8 cellular contexts compared by ENCODE assay signal in the genomic region with DNA sequence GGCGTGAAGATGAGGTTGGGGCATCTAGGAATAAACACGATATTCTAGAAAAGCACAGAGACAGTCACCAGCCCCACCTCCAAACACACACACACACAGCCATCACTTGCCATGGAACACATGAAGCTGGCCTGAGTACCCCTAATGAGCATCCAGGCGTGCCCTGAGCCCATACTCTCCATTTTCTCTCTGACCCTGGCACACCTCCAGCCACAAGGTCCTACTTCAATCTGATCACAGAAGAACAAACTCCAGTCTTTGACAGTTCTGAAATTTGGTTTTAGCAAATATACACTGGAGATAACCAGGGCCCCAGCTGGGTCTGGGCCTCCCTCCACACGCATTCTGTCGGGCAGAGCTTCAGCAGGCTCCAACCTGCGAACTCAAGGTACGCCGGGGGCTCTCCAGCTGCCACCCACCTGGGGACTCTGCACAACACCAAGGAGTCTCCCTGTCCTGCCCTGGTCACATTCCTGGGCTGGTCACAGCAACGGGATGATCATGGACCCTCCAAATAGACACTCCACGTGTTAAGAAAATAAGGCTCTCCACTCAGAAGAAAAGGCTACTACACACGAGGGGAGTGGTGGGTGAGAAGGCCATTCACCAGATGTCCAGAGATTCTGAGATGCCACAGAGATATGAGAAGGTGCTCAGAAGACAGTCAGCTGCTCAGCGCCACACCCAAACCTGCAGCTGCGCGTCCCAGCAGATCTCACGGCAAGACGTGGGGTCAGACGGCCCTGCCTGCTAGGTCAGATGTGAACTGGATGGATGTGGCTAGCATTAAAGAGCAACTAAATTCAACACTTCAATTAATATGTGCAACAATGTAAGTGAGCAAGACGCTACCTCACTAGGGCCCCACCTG. TPM values are rescaled to one million over a fixed set of nuclear protein-coding genes. Genes with fewer than 3 reads are reported as not detected.
DNase-seq lines count a peak whose midpoint lies in the region; ATAC-seq and TF ChIP-seq lines count a peak whose summit lies in the region.

No MANE protein-coding gene starts in this region.

- peaks cover 51 to 86% of the 10 kb centered on the region in 2 experiments for H3K79me1 ChIP-seq in IMR-90 (ENCODE audit: low read depth in 1 of 2, low read length in 2 of 2)

- no peak overlapping the region for H2BK120ac ChIP-seq in IMR-90 (ENCODE audit: low read depth, low read length)

- H3K27me3 ChIP-seq in BLaER1 = no peaks in the 10 kb centered on the region
- no peaks in the 10 kb centered on the region for H3K27me3 ChIP-seq in IMR-90 (ENCODE audit: control insufficient read depth, insufficient read depth, low read length)
- no peaks in the 10 kb centered on the region for H3K27me3 ChIP-seq in foreskin keratinocyte

- TF ChIP-seq POLR2A in IMR-90 (IDR thresholded peaks at IDR 0.05; ENCODE audit: low read depth, low read length) = no peak

- H2BK20ac ChIP-seq in IMR-90 (ENCODE audit: low read depth, low read length) = no peak overlapping the region

- H4K20me1 ChIP-seq in BLaER1 = peaks cover 100% of the 10 kb centered on the region
- H4K20me1 ChIP-seq in IMR-90 (ENCODE audit: insufficient read depth, low read length) = peaks cover 84% of the 10 kb centered on the region

- H3K9me1 ChIP-seq in IMR-90 (ENCODE audit: insufficient read depth, low read length) = peaks cover 36% of the 10 kb centered on the region

- H4K91ac ChIP-seq in IMR-90 (ENCODE audit: insufficient read depth, low read depth, low read length) = no peak overlapping the region

- peak overlapping the region; percentile 11; the same call in 1 of the 2 replicates for H2AK5ac ChIP-seq in IMR-90 (ENCODE audit: low read depth, low read length)

- H3K14ac ChIP-seq in IMR-90 (replicated peaks; ENCODE audit: low read depth, low read length) = no peak overlapping the region

- TF ChIP-seq CTCF in IMR-90 (conservative IDR thresholded peaks at IDR 0.05; ENCODE audit: low read depth, low read length) (no peak), foreskin keratinocyte (conservative IDR thresholded peaks at IDR 0.05) (no peak)

- H3K56ac ChIP-seq in IMR-90 (ENCODE audit: extremely low read depth, insufficient read depth, low read length) = no peak overlapping the region

- H3K23ac ChIP-seq in IMR-90 (ENCODE audit: low read depth, low read length) = no peak overlapping the region

- H2BK15ac ChIP-seq in IMR-90 (ENCODE audit: low read depth, low read length) = peak overlapping the region; percentile 6; the same call in 1 of the 3 replicates

- peak overlapping the region; percentile 85 for H3K4me2 ChIP-seq in BLaER1
- peak overlapping the region; percentile 36; the same call in 1 of the 2 replicates for H3K4me2 ChIP-seq in IMR-90 (ENCODE audit: low read depth, low read length)

- H3K9ac ChIP-seq in BLaER1 (peak overlapping the region; percentile 18), IMR-90 (ENCODE audit: low read depth, low read length) (no peak overlapping the region)

- H3K36me3 ChIP-seq in BLaER1 = peaks cover 23% of the 10 kb centered on the region
- H3K36me3 ChIP-seq in IMR-90 (ENCODE audit: control insufficient read depth, insufficient read depth, low read length) = no peaks in the 10 kb centered on the region

- H2AFZ ChIP-seq in IMR-90 (replicated peaks; ENCODE audit: low read length, poor library complexity) = no peak overlapping the region

- no peak overlapping the region for H4K8ac ChIP-seq in IMR-90 (ENCODE audit: low read depth in 2 of 2, low read length in 2 of 2)

- ATAC-seq in GM21390 (IDR thresholded peaks at IDR 0.05; ENCODE audit: unreplicated experiment) (peak; percentile 11), IMR-90 (ENCODE audit: low read depth) (no peak), foreskin keratinocyte (peak; percentile 44)

- no peak for TF ChIP-seq RAD21 in IMR-90 (IDR thresholded peaks at IDR 0.05; ENCODE audit: low read length)

- dilution Hi-C loops in IMR-90 (cut with HindIII; ENCODE audit: low sequenced_read_pairs, unreplicated experiment) = no loop called here

- DNase-seq in IMR-90 = no peak
- no peak for DNase-seq in foreskin keratinocyte
- DNase-seq in substantia nigra (lab: John Stamatoyannopoulos, UW) = no peak
- DNase-seq in NCI-H2171 (lab: John Stamatoyannopoulos, UW) = no peak
- no peak for DNase-seq in GM19240 (ENCODE audit: insufficient read length, low spot score)
- no peak for DNase-seq in T-helper 9 cell

- no peak overlapping the region for H3K4ac ChIP-seq in IMR-90 (ENCODE audit: low read depth, low read length)

- POLR2A ChIA-PET in IMR-90 (lab: Charles Lee; ENCODE audit: unreplicated experiment) = no interaction called here

- BruUV-seq in IMR-90 (replicated peaks; lab: Mats Ljungman, UMichigan) = no TSS peak

- H3K4me1 ChIP-seq in BLaER1 (peaks cover 100% of the 10 kb centered on the region), IMR-90 (ENCODE audit: control insufficient read depth, insufficient read depth, low read length) (peaks cover 23% of the 10 kb centered on the region), foreskin keratinocyte (peaks cover 22% of the 10 kb centered on the region)

- no peak overlapping the region for H4K5ac ChIP-seq in IMR-90 (ENCODE audit: low read depth, low read length)

- WGBS in IMR-90 (ENCODE audit: extremely low coverage in 2 of 2, insufficient read length in 1 of 2), 2 experiments = 100% methylated on average over 2 of the region's 18 CpGs; no CpG with 5 or more reads in 1 of the 2 experiments

- H3K4me3 ChIP-seq in BLaER1 (no peak overlapping the region; the same call in 1 of the 2 replicates), IMR-90 (ENCODE audit: insufficient read depth, low read depth, low read length) (no peak overlapping the region)

- intact Hi-C loops in IMR-90 (cut with micrococcal nuclease) = no loop called here

- CTCF ChIA-PET in IMR-90 (lab: Yijun Ruan, JAX) = no interaction called here

- in situ Hi-C loops in IMR-90 (cut with MboI; ENCODE audit: low sequenced_read_pairs) = no loop called here

- H2BK5ac ChIP-seq in IMR-90 (ENCODE audit: low read depth, low read length, poor library complexity, severe bottlenecking) = no peak overlapping the region

- H3K27ac ChIP-seq in BLaER1 = peak overlapping the region; percentile 68
- 0 out of 2 replicates have a peak overlapping the region, but pooled peaks have one; percentile 9 for H3K27ac ChIP-seq in IMR-90 (ENCODE audit: insufficient read depth, low read length)
- no peak overlapping the region for H3K27ac ChIP-seq in foreskin keratinocyte
- H3K27ac ChIP-seq in substantia nigra (ENCODE audit: low read depth, low read length, poor library complexity, severe bottlenecking) = peak overlapping the region; percentile 24

- no peaks in the 10 kb centered on the region for H3K9me3 ChIP-seq in BLaER1
- no peaks in the 10 kb centered on the region for H3K9me3 ChIP-seq in IMR-90 (ENCODE audit: control insufficient read depth, insufficient read depth, low read length)

- no peak overlapping the region for H3K18ac ChIP-seq in IMR-90 (ENCODE audit: low read depth, low read length)

- no peak overlapping the region for H2AK9ac ChIP-seq in IMR-90 (replicated peaks; ENCODE audit: low read depth, low read length, poor library complexity)

TF ChIP-seq in IMR-90, 13 proteins besides CTCF, POLR2A, EP300 and RAD21:
- no peak for TF ChIP-seq NFE2L2 (IDR thresholded peaks at IDR 0.05; ENCODE audit: low read depth, low read length)
- TF ChIP-seq RFX5 (IDR thresholded peaks at IDR 0.05; ENCODE audit: low read depth, low read length) = no peak
- no peak for TF ChIP-seq ELK1 (IDR thresholded peaks at IDR 0.05; ENCODE audit: borderline replicate concordance, low read depth, low read length)
- no peak for TF ChIP-seq BHLHE40 (IDR thresholded peaks at IDR 0.05; ENCODE audit: low read depth, low read length)
- TF ChIP-seq SMC3 (IDR thresholded peaks at IDR 0.05; ENCODE audit: low read depth, low read length) = no peak
- no peak for TF ChIP-seq FOS (IDR thresholded peaks at IDR 0.05; ENCODE audit: low read depth, low read length)
- TF ChIP-seq RCOR1 (IDR thresholded peaks at IDR 0.05; ENCODE audit: insufficient replicate concordance, low read length) = no peak
- no peak for TF ChIP-seq CHD1 (IDR thresholded peaks at IDR 0.05; ENCODE audit: low read depth, low read length)
- TF ChIP-seq MAZ (IDR thresholded peaks at IDR 0.05; ENCODE audit: borderline replicate concordance, low read depth, low read length) = no peak
- TF ChIP-seq, protein P1, sequence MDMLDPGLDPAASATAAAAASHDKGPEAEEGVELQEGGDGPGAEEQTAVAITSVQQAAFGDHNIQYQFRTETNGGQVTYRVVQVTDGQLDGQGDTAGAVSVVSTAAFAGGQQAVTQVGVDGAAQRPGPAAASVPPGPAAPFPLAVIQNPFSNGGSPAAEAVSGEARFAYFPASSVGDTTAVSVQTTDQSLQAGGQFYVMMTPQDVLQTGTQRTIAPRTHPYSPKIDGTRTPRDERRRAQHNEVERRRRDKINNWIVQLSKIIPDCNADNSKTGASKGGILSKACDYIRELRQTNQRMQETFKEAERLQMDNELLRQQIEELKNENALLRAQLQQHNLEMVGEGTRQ (IDR thresholded peaks at IDR 0.05; ENCODE audit: low read depth, low read length) = no peak
- no peak for TF ChIP-seq CEBPB (IDR thresholded peaks at IDR 0.05; ENCODE audit: low read depth, low read length)
- TF ChIP-seq MXI1 (IDR thresholded peaks at IDR 0.05; ENCODE audit: borderline replicate concordance, low read depth, low read length) = no peak
- no peak for TF ChIP-seq MAFK (IDR thresholded peaks at IDR 0.05; ENCODE audit: low read depth, low read length)

RNA-seq across cellular contexts. Expression of gene PNMA1, which starts 57.0 kb away (rescaled TPM):
- total RNA-seq in IMR-90 (2012; rRNA removed) = 6.5 and 7.5 TPM in 2 replicates
- 21.0 and 28.2 TPM in 2 replicates for polyA plus RNA-seq in IMR-90 (2012; rRNA removed)
- polyA plus RNA-seq in IMR-90 (2012; cell fraction: cytosol; rRNA removed) = 22.6 and 27.0 TPM in 2 replicates
- polyA plus RNA-seq in IMR-90 (2012; cell fraction: nucleus; rRNA removed; ENCODE audit: low replicate concordance) = 13.7 and 19.3 TPM in 2 replicates
- 12.2 and 13.6 TPM in 2 replicates for total RNA-seq in foreskin keratinocyte
- 9.6 TPM in 2 replicates for polyA plus RNA-seq in foreskin keratinocyte
